Comparison of ENCODE assay signal across 8 cellular contexts in the genomic region with DNA sequence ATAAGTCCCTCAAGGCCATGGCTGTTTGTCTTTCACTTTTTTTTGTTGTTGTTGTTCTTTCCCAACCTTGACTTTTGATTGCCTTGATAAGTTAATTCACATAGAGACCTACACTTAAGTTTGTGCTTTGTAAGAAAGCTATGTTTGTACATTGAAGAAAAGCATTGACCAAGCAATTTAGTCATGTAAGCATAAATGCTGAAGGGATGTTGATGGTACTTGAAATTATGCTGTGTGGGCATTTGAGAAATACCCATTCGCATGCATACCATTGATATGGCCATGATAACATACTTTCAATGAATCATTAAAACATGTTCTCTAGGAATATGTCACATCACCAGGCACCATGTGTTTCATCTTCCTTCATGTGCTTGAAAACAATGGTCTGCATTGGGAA.
"Had no signal": no experiment of that assay in that cellular context is flagged by ENCODE, and none has a peak within 500 bp of the region (broad histone marks: within the 10 kb centered on the region; RNA-seq: fewer than 3 reads in every experiment).

No MANE protein-coding gene starts in this region.

- ATAC-seq: GM12878 had no signal

- DNase-seq: GDM1, GF-D8 had no signal

- H3K4me3 ChIP-seq: GM12878 had no signal

- FAIRE-seq: G401.6, GM12878, GM12891, GM12892, GM18507, GM19239 had no signal
